In the genomic region with DNA sequence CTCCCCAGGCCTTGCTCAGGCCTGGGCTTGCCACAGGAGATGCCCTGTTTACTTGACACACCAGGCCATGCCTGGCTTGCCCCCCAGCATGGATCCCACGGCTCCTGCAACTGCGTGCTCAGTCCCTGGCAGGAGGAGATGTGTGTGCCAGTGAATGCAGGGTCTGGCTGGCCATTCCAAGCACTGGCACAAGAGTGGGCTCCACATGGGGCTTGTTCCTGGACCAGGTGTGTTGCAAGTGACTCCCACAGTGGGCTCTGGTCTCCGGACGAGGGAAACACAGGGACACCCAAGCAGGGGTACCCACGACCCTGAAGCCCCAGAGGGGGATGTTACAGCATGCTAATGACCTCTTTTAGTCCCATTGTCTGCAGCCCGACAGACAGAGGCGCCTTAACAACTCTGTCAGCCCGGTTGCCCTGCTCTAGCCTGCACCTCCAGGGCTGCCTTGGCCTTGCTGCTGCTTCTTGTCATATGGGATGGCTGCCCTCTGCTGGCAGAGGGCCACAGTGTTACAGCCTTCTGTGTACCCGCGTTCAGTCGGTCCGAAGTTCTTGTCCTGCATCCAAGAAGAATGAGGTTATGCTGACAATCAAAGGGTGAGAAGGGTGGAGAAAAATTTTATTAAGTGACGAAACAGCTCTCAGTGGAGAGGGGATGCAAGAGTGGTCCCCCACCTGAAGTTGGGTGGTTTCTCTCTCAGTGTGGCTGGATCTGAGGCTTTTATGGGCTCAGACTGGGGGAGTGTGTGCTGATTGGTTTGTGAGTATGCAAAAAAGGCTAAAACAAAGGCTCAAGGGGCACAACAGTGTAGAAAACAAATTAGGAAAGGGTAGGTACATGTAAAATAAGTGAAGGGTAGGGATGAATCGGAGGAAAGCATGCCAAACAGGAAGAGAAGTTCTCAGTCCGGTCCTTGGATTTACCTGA, we compare ENCODE assay signal across 9 cellular contexts.
DNase-seq lines count a peak whose midpoint lies in the region; ATAC-seq and TF ChIP-seq lines count a peak whose summit lies in the region.
"Had no signal": no experiment of that assay in that cellular context is flagged by ENCODE, and none has a peak within 500 bp of the region (broad histone marks: within the 10 kb centered on the region; RNA-seq: fewer than 3 reads in every experiment).

No MANE protein-coding gene starts in this region.

- H3K36me3 ChIP-seq in heart left ventricle = no peaks in the 10 kb centered on the region

- H3K27me3 Mint-ChIP-seq in activated T-cell treated with anti-CD3 and anti-CD28 coated beads, Interleukin-2, amount 50 U/mL, for 72 hours (ENCODE audit: low read depth) = no peaks in the 10 kb centered on the region

- no peak for ATAC-seq in Right ventricle myocardium inferior
- peak; percentile 62 to 75 for ATAC-seq in activated T-cell treated with anti-CD3 and anti-CD28 coated beads, Interleukin-2, amount 50 U/mL, for 72 hours (replicated peaks in 1 of 2)
- ATAC-seq in heart left ventricle = peak in 3 of 4 donors; percentile 38 to 81 (median 69)
- ATAC-seq in HG02973 (IDR thresholded peaks at IDR 0.05; ENCODE audit: unreplicated experiment) = no peak

- no peaks in the 10 kb centered on the region for H3K4me1 ChIP-seq in heart left ventricle

- H3K36me3 Mint-ChIP-seq in activated T-cell treated with anti-CD3 and anti-CD28 coated beads, Interleukin-2, amount 50 U/mL, for 72 hours (ENCODE audit: insufficient read depth in 2 of 2) = peaks cover 0 to 3% of the 10 kb centered on the region in 2 donors

- TF ChIP-seq CTCF in heart left ventricle (IDR thresholded peaks at IDR 0.05) = peak in 9 of 12 donors; percentile 7 to 42 (median 28)

- H3K27ac ChIP-seq in heart left ventricle = no peak overlapping the region
- H3K27ac ChIP-seq: epithelial cell of prostate had no signal

- no peaks in the 10 kb centered on the region for H3K9me3 Mint-ChIP-seq in activated T-cell treated with anti-CD3 and anti-CD28 coated beads, Interleukin-2, amount 50 U/mL, for 72 hours

- H3K27ac Mint-ChIP-seq in activated T-cell treated with anti-CD3 and anti-CD28 coated beads, Interleukin-2, amount 50 U/mL, for 72 hours = no peak overlapping the region

- no peak overlapping the region for H3K4me3 Mint-ChIP-seq in activated T-cell treated with anti-CD3 and anti-CD28 coated beads, Interleukin-2, amount 50 U/mL, for 72 hours

- WGBS in heart left ventricle, 4 donors = 88 to 94% (median 91%) methylated on average over 14 to 15 of the region's 15 CpGs

- H3K9me3 ChIP-seq in heart left ventricle = no peaks in the 10 kb centered on the region

- no peak for TF ChIP-seq POLR2A in heart left ventricle (IDR thresholded peaks at IDR 0.05)

- intact Hi-C loops in Right ventricle myocardium inferior (cut with DNase I) = no loop called here
- intact Hi-C loops in cardiac septum (cut with DNase I) = no loop called here
- intact Hi-C loops in heart left ventricle (cut with DNase I) = no loop called here

- no peak overlapping the region for H3K4me3 ChIP-seq in heart left ventricle

- H3K27me3 ChIP-seq in heart left ventricle = no peaks in the 10 kb centered on the region

- DNase-seq in Right ventricle myocardium inferior (ENCODE audit: missing footprints) (peak; percentile 71), cardiac septum (ENCODE audit: low spot score) (no peak), NCI-H69 (lab: John Stamatoyannopoulos, UW) (peak; percentile 39), heart left ventricle (peak; percentile 13 to 44 (median 33)), dedifferentiated amniotic fluid mesenchymal stem cell (ENCODE audit: extremely low spot score) (no peak)
- DNase-seq in activated T-cell treated with anti-CD3 and anti-CD28 coated beads, Interleukin-2, amount 50 U/mL, for 72 hours = peak; percentile 37 to 38
- peak; percentile 55 for DNase-seq in stimulated activated CD4-positive, alpha-beta T cell treated with anti-CD3 and anti-CD28 coated beads, Interleukin-15, amount 100 ng/mL, for 24 hours

- H3K4me1 Mint-ChIP-seq in activated T-cell treated with anti-CD3 and anti-CD28 coated beads, Interleukin-2, amount 50 U/mL, for 72 hours (ENCODE audit: low read depth) = no peaks in the 10 kb centered on the region

Comparison
In these comparisons a context has a peak if more than half of its experiments do, and no peak if none do; other contexts are left out.
1. ATAC-seq: peak in activated T-cell treated with anti-CD3 and anti-CD28 coated beads, Interleukin-2, amount 50 U/mL, for 72 hours (2 of 2) and heart left ventricle (3 of 4); none in Right ventricle myocardium inferior (single experiment) and HG02973 (single experiment).
2. DNase-seq: peak in Right ventricle myocardium inferior (single experiment), NCI-H69 (single experiment), activated T-cell treated with anti-CD3 and anti-CD28 coated beads, Interleukin-2, amount 50 U/mL, for 72 hours (2 of 2), heart left ventricle (5 of 5) and stimulated activated CD4-positive, alpha-beta T cell treated with anti-CD3 and anti-CD28 coated beads, Interleukin-15, amount 100 ng/mL, for 24 hours (single experiment); none in cardiac septum (single experiment) and dedifferentiated amniotic fluid mesenchymal stem cell (single experiment).